ENCODE assay signal across 6 cellular contexts in the genomic region with DNA sequence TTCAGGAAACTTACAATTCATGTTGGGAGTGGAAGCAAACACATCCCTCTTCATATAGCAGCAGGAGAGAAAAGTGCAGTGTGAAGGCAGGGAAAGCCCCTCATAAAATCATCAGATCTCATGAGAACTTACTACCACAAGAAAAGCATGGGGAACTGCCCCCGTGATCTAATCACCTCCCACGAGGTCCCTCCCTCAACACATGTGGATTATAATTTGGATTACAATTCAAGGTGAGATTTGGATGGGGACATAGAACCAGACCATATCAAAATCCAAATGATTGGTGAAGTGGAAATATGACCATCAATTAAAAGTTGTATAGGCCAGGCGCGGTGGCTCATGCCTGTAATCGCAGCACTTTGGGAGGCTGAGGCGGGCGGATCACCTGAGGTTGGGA.
"Had no signal": no experiment of that assay in that cellular context is flagged by ENCODE, and none has a peak within 500 bp of the region (broad histone marks: within the 10 kb centered on the region; RNA-seq: fewer than 3 reads in every experiment).

No MANE protein-coding gene starts in this region.

- FAIRE-seq: HTR-8/SVneo had no signal

- H3K4me2 ChIP-seq: KMS-11 had no signal

- H3K27ac ChIP-seq: HL-60, KMS-11 had no signal

- DNase-seq: IMR-90, KBM-7, KG1 had no signal

- H3K9ac ChIP-seq: KMS-11 had no signal
